Comparison of ENCODE assay signal across 9 cellular contexts in the genomic region with DNA sequence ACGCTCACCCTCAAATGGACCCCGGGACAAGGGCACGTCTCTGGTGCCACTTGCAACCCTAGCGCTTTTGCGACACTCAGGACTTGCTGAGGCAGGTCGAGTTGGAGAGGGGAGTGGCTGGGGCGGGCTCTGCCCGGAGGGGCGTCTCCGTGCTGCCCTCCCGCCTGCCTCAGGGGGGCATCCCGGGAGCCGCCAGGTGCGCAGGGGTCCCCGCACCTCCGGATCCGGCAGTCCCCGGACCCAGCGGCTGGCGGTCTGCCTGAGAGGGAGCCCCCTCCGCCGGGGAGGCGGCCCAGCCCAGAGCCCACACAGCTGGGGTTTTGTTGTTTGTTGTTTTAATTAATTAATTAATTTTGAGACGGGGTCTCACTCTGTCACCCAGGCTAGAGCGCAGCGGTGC.
DNase-seq lines count a peak whose midpoint lies in the region; ATAC-seq and TF ChIP-seq lines count a peak whose summit lies in the region.
"Had no signal": no experiment of that assay in that cellular context is flagged by ENCODE, and none has a peak within 500 bp of the region (broad histone marks: within the 10 kb centered on the region; RNA-seq: fewer than 3 reads in every experiment).

A gene (minus strand): TSS at position 71 of the 400 bp plus-strand sequence. CDS start 820 bp downstream, outside the sequence.

- H3K4me1 ChIP-seq in OCI-LY1 (ENCODE audit: insufficient read depth, low read length, severe bottlenecking): peaks cover 25% of the 10 kb centered on the region

- no peak within 1 kb of the TSS for H3K27ac ChIP-seq in OCI-LY1 (ENCODE audit: low read depth, low read length, poor library complexity, severe bottlenecking)

- no peaks in the 10 kb centered on the region for H3K9me2 ChIP-seq in OCI-LY1 (ENCODE audit: low read depth, low read length)

- no peaks in the 10 kb centered on the region for H3K79me2 ChIP-seq in OCI-LY1 (ENCODE audit: insufficient read depth, low read length)

- H3K27me3 ChIP-seq in OCI-LY1 (ENCODE audit: insufficient read depth, low read length): no peaks in the 10 kb centered on the region

- peak within 1 kb of the TSS; percentile 28 for H3K4me3 ChIP-seq in OCI-LY1 (ENCODE audit: low read depth, low read length, poor library complexity, severe bottlenecking)
- H3K4me3 ChIP-seq in fibroblast of pulmonary artery (replicated peaks; ENCODE audit: low read depth, low read length): peak within 1 kb of the TSS; percentile 12

- ATAC-seq in GM18520 (IDR thresholded peaks at IDR 0.05; ENCODE audit: unreplicated experiment): no peak
- no peak for ATAC-seq in GM21447 (IDR thresholded peaks at IDR 0.05; ENCODE audit: unreplicated experiment)

- H3K4me2 ChIP-seq in OCI-LY1 (ENCODE audit: low read length): peak within 1 kb of the TSS; percentile 22; the same call in 1 of the 2 replicates

- H3F3A ChIP-seq in OCI-LY1 (ENCODE audit: insufficient read depth, low read length): no peaks in the 10 kb centered on the region

- peak; percentile 29 for DNase-seq in ELF-1 (ENCODE audit: low read depth, low spot score)
- no peak for DNase-seq in fibroblast of pulmonary artery (ENCODE audit: low read depth)
- DNase-seq in retina: peak; percentile 14
- no peak for DNase-seq in GM13977 (ENCODE audit: low spot score)
- DNase-seq in NCI-H524 (lab: John Stamatoyannopoulos, UW): no peak
- DNase-seq: stimulated activated CD4-positive, alpha-beta T cell treated with anti-CD3 and anti-CD28 coated beads, Interleukin-1b, Interleukin-23, amount 100 ng/mL, for 48 hours had no signal

- in situ Hi-C loops in GM13977 (cut with MboI; ENCODE audit: low pct_unique_long_range_greater_than_20kb, low sequenced_read_pairs, unreplicated experiment): no loop called here

- H3K9me3 ChIP-seq in OCI-LY1 (ENCODE audit: low read length): no peaks in the 10 kb centered on the region

- H3K9ac ChIP-seq in OCI-LY1 (ENCODE audit: low read length): no peak within 1 kb of the TSS

- no peaks in the 10 kb centered on the region for H3K36me3 ChIP-seq in OCI-LY1 (ENCODE audit: insufficient read depth, low read length)

- no peak for TF ChIP-seq CTCF in OCI-LY1 (IDR thresholded peaks at IDR 0.05; ENCODE audit: low read length)
- no peak for TF ChIP-seq CTCF in fibroblast of pulmonary artery (IDR thresholded peaks at IDR 0.05; ENCODE audit: low read length, missing control alignments)
- TF ChIP-seq CTCF in GM13977 (IDR thresholded peaks at IDR 0.05; ENCODE audit: extremely low read depth, insufficient read depth, missing control alignments): no peak

- H2AFZ ChIP-seq in OCI-LY1 (ENCODE audit: low read length): no peak within 1 kb of the TSS

- H4K20me1 ChIP-seq in OCI-LY1 (ENCODE audit: insufficient read depth, low read length): no peaks in the 10 kb centered on the region

Comparison
In these comparisons a context has a peak if more than half of its experiments do, and no peak if none do; other contexts are left out.
1. DNase-seq: peak in ELF-1 (single experiment) and retina (single experiment); none in fibroblast of pulmonary artery (single experiment), GM13977 (single experiment) and NCI-H524 (0 of 2).